Comparison of ENCODE assay signal across 14 cellular contexts in genomic region chr11:7787239-7787638, GRCh38.
A peak's percentile ranks its signal among the peaks of the same experiment; 100 is the strongest.
DNase-seq lines count a peak whose midpoint lies in the region; ATAC-seq and TF ChIP-seq lines count a peak whose summit lies in the region.
"Had no signal": no experiment of that assay in that cellular context is flagged by ENCODE, and none has a peak within 500 bp of the region (broad histone marks: within the 10 kb centered on the region; RNA-seq: fewer than 3 reads in every experiment).

No MANE protein-coding gene starts in this region.

- no peak for TF ChIP-seq CTCF in GM12864 (IDR thresholded peaks at IDR 0.05; ENCODE audit: low read depth, low read length, missing control alignments)

- ATAC-seq in GM19372 (IDR thresholded peaks at IDR 0.05; ENCODE audit: low read depth, unreplicated experiment) (peak; percentile 91), HG02610 (IDR thresholded peaks at IDR 0.05; ENCODE audit: unreplicated experiment) (peak; percentile 100), HG03196 (IDR thresholded peaks at IDR 0.05; ENCODE audit: unreplicated experiment) (peak; percentile 98)
- ATAC-seq: lower lobe of right lung had no signal

- H3K4me3 ChIP-seq in GM12864 (ENCODE audit: low read depth, low read length), result no peak overlapping the region
- H3K4me3 ChIP-seq: lower lobe of right lung, PC-9 had no signal

- DNase-seq in GM12864 (ENCODE audit: low read depth), result peak; percentile 27
- no peak for DNase-seq in anterior cingulate cortex (lab: John Stamatoyannopoulos, UW)
- no peak for DNase-seq in activated T-cell treated with anti-CD3 and anti-CD28 coated beads, Interleukin-2, amount 50 U/mL, for 1 hour
- no peak for DNase-seq in stimulated activated CD4-positive, alpha-beta T cell treated with anti-CD3 and anti-CD28 coated beads, Interleukin-2, amount 100 ng/mL, for 48 hours
- DNase-seq in NOMO-1 treated with dmso at 0.1 percent for 144 hours (lab: John Stamatoyannopoulos, UW; ENCODE audit: unreplicated experiment), result no peak
- DNase-seq: activated CD4-positive, alpha-beta T cell treated with anti-CD3 and anti-CD28 coated beads for 48 hours; HFFc6; hippocampal formation; lower lobe of right lung; NCI-H2171; PC-9 had no signal
